1 cellular context compared by ENCODE assay signal in genomic region chr2:139864821-139865302, GRCh38.
A peak's percentile ranks its signal among the peaks of the same experiment; 100 is the strongest.
TF ChIP-seq lines count a peak whose summit lies in the region.

No MANE protein-coding gene starts in this region.

TF ChIP-seq in K562, 482 proteins besides CTCF, POLR2A, EP300 and RAD21 (continued from another document and continues in another):
- TF ChIP-seq ZNF318 (IDR thresholded peaks at IDR 0.05; ENCODE audit: borderline replicate concordance in 1 of 2, low read depth in 1 of 2) (0 out of 4 replicates have a peak, but pooled peaks of 1 of the 2 experiments have one; percentile 36), SOX6 (IDR thresholded peaks at IDR 0.05) (peak; percentile 87), MAFG (tag; conservative IDR thresholded peaks at IDR 0.05) (peak; percentile 67), NFIX (CRISPR knock-in tag; IDR thresholded peaks at IDR 0.05; ENCODE audit: low read depth) (0 out of 2 replicates have a peak, but pooled peaks have one; percentile 21), TCF3 (CRISPR knock-in tag; IDR thresholded peaks at IDR 0.05) (peak; percentile 98), EP400 (IDR thresholded peaks at IDR 0.05) (no peak), ZNF592 (IDR thresholded peaks at IDR 0.05) (peak; percentile 58; the same call in 1 of the 2 replicates), TSC22D4 (tag; IDR thresholded peaks at IDR 0.05) (no peak), ZNF239 (CRISPR knock-in tag; IDR thresholded peaks at IDR 0.05) (peak; percentile 45; the same call in 1 of the 2 replicates), ZNF354B (CRISPR knock-in tag; IDR thresholded peaks at IDR 0.05) (0 out of 2 replicates have a peak, but pooled peaks have one; percentile 28), MAZ (CRISPR knock-in tag; conservative IDR thresholded peaks at IDR 0.05 in 1 of 2, IDR thresholded peaks at IDR 0.05 in 1 of 2) (peak in 1 of 2 experiments; percentile 60; a peak in 2 of 4 replicates), MTA2 (IDR thresholded peaks at IDR 0.05; ENCODE audit: low read depth) (peak; percentile 56; the same call in 1 of the 2 replicates), DDX20 (tag; IDR thresholded peaks at IDR 0.05; ENCODE audit: low read depth) (no peak), KLF6 (CRISPR knock-in tag; IDR thresholded peaks at IDR 0.05; ENCODE audit: borderline replicate concordance) (no peak; the same call in 1 of the 2 replicates), DMBX1 (CRISPR knock-in tag; IDR thresholded peaks at IDR 0.05; ENCODE audit: borderline replicate concordance) (peak; percentile 98), ZNF609 (CRISPR knock-in tag; IDR thresholded peaks at IDR 0.05; ENCODE audit: borderline replicate concordance) (no peak), SIX5 (IDR thresholded peaks at IDR 0.05; ENCODE audit: borderline replicate concordance in 1 of 2, insufficient read depth in 1 of 2, low read depth in 1 of 2, low read length in 2 of 2) (no peak), ZNF41 (CRISPR knock-in tag; conservative IDR thresholded peaks at IDR 0.05) (peak; percentile 63; the same call in 1 of the 2 replicates), SNAPC5 (CRISPR knock-in tag; IDR thresholded peaks at IDR 0.05) (no peak), SAFB2 (IDR thresholded peaks at IDR 0.05; ENCODE audit: borderline replicate concordance, low read depth, low read length, severe bottlenecking) (no peak), TAL1 (IDR thresholded peaks at IDR 0.05) (peak; percentile 92), SP1 (CRISPR knock-in tag; IDR thresholded peaks at IDR 0.05) (peak; percentile 58; the same call in 1 of the 2 replicates), NR2C1 (IDR thresholded peaks at IDR 0.05) (no peak), NR2C1 (tag; IDR thresholded peaks at IDR 0.05) (peak; percentile 23; the same call in 1 of the 2 replicates), POU5F1 (IDR thresholded peaks at IDR 0.05; ENCODE audit: borderline replicate concordance, low read depth, low read length, partially characterized antibody) (no peak), BRF2 (IDR thresholded peaks at IDR 0.05; ENCODE audit: borderline replicate concordance, insufficient read depth, insufficient read length) (no peak), ZC3H4 (CRISPR knock-in tag; IDR thresholded peaks at IDR 0.05; ENCODE audit: borderline replicate concordance) (no peak), IFI16 (CRISPR knock-in tag; IDR thresholded peaks at IDR 0.05) (0 out of 2 replicates have a peak, but pooled peaks have one; percentile 24), U2AF1 (optimal IDR thresholded peaks at IDR 0.05; ENCODE audit: low read depth, low read length) (no peak), RBM17 (IDR thresholded peaks at IDR 0.05; ENCODE audit: borderline replicate concordance, low read depth, low read length) (no peak), NUFIP1 (IDR thresholded peaks at IDR 0.05; ENCODE audit: partially characterized antibody) (no peak), ETS1 (conservative IDR thresholded peaks at IDR 0.05; ENCODE audit: control insufficient read depth, low read depth, low read length) (no peak), ID3 (CRISPR knock-in tag; IDR thresholded peaks at IDR 0.05) (peak; percentile 72; the same call in 1 of the 2 replicates), ID3 (tag; IDR thresholded peaks at IDR 0.05) (no peak), ZNF124 (CRISPR knock-in tag; IDR thresholded peaks at IDR 0.05) (no peak), KDM5B (IDR thresholded peaks at IDR 0.05; ENCODE audit: insufficient replicate concordance, low read depth, low read length) (no peak), PHB2 (IDR thresholded peaks at IDR 0.05; ENCODE audit: low read depth) (no peak), POLR2H (tag; IDR thresholded peaks at IDR 0.05; ENCODE audit: low read depth) (no peak), SMARCB1 (IDR thresholded peaks at IDR 0.05; ENCODE audit: insufficient read length, low read depth) (no peak), RNF2 (IDR thresholded peaks at IDR 0.05) (no peak), MLX (CRISPR knock-in tag; conservative IDR thresholded peaks at IDR 0.05) (no peak), ZNF232 (CRISPR knock-in tag; IDR thresholded peaks at IDR 0.05) (no peak)
